Comparison of ENCODE assay signal across 1 cellular context in the genomic region with DNA sequence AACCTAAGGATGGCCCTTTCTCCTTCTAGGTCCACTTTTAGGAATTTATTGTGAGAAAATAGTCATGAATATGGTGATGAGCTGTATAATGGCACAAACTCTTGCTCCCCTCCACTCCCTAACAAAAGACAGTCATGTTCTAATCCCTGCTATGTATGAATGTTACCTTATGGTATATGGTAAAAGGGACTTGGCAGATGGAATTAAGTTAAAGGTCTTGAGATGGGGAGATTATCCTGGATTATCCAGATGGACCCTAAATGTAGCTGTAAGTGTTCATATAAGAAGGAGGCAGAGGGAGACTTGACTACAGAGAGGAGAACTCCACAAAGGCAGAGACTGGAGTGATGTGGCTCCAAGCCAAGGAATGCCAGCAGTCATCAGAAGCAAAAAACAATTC.
TF ChIP-seq lines count a peak whose summit lies in the region.

No MANE protein-coding gene starts in this region.

TF ChIP-seq in Ishikawa, 13 proteins besides CTCF, POLR2A, EP300 and RAD21:
- TF ChIP-seq, protein P1, sequence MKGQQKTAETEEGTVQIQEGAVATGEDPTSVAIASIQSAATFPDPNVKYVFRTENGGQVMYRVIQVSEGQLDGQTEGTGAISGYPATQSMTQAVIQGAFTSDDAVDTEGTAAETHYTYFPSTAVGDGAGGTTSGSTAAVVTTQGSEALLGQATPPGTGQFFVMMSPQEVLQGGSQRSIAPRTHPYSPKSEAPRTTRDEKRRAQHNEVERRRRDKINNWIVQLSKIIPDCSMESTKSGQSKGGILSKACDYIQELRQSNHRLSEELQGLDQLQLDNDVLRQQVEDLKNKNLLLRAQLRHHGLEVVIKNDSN (IDR thresholded peaks at IDR 0.05): no peak
- TF ChIP-seq CREB1 (IDR thresholded peaks at IDR 0.05; ENCODE audit: low read depth): no peak
- peak; percentile 30; the same call in 1 of the 2 replicates for TF ChIP-seq NFIC (IDR thresholded peaks at IDR 0.05)
- TF ChIP-seq, protein P2, sequence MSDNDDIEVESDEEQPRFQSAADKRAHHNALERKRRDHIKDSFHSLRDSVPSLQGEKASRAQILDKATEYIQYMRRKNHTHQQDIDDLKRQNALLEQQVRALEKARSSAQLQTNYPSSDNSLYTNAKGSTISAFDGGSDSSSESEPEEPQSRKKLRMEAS (IDR thresholded peaks at IDR 0.05): no peak
- TF ChIP-seq EGR1 (IDR thresholded peaks at IDR 0.05): no peak
